In genomic region chr19:54415208-54415900, GRCh38 we compare ENCODE assay signal across 8 cellular contexts. TPM values are rescaled to one million over a fixed set of nuclear protein-coding genes. Genes with fewer than 3 reads are reported as not detected.
DNase-seq lines count a peak whose midpoint lies in the region; ATAC-seq lines count a peak whose summit lies in the region.
"Had no signal": no experiment of that assay in that cellular context is flagged by ENCODE, and none has a peak within 500 bp of the region (broad histone marks: within the 10 kb centered on the region; RNA-seq: fewer than 3 reads in every experiment).

Gene TTYH1 (plus strand): TSS chr19:54415464. CDS start chr19:54415553, 89 bp downstream.

- peaks cover 18% of the 10 kb centered on the region for H3K4me1 ChIP-seq in HUES64 (ENCODE audit: insufficient read depth, low read length)
- H3K4me1 ChIP-seq: SJSA1 had no signal

- H3K27me3 ChIP-seq in HUES64 (ENCODE audit: insufficient read depth, low read length), result peaks cover 32% of the 10 kb centered on the region

- 3% methylated on average over 58 of the region's 68 CpGs for WGBS in HUES64

- peaks cover 12 to 34% (median 32%) of the 10 kb centered on the region in 3 donors for H3K27me3 Mint-ChIP-seq in immature natural killer cell (ENCODE audit: low read depth in 3 of 3)

- no peaks in the 10 kb centered on the region for H3K9me3 Mint-ChIP-seq in immature natural killer cell

- no peak within 1 kb of the TSS for H3K27ac ChIP-seq in HUES64 (ENCODE audit: low read depth, low read length)
- H3K27ac ChIP-seq: SJSA1 had no signal

- peaks cover 0 to 6% (median 3%) of the 10 kb centered on the region in 3 donors for H3K36me3 Mint-ChIP-seq in immature natural killer cell

- H3K36me3 ChIP-seq in HUES64 (ENCODE audit: insufficient read depth, low read length), result no peaks in the 10 kb centered on the region
- H3K36me3 ChIP-seq: SJSA1 had no signal

- peaks cover 5% of the 10 kb centered on the region for H3K9me3 ChIP-seq in HUES64 (ENCODE audit: insufficient read depth, low read depth, low read length)
- H3K9me3 ChIP-seq: SJSA1 had no signal

- H3K4me3 Mint-ChIP-seq in immature natural killer cell, result peak within 1 kb of the TSS in 2 of 5 donors; percentile 31 to 38

- peak within 1 kb of the TSS; percentile 69 for H3K4me3 ChIP-seq in HUES64 (ENCODE audit: low read length)
- H3K4me3 ChIP-seq: SJSA1 had no signal

- peak; percentile 56 for DNase-seq in activated naive CD4-positive, alpha-beta T cell treated with anti-CD3 and anti-CD28 coated beads, Interleukin-2, amount 50 U/mL, for 16 hours
- peak; percentile 16 to 33 (median 23) for DNase-seq in immature natural killer cell
- peak; percentile 75 for DNase-seq in stimulated activated naive CD8-positive, alpha-beta T cell treated with anti-CD3 and anti-CD28 coated beads, Interleukin-15, Interleukin-2, amounts not matched to agents 100 U/mL and 50 U/mL, for 24 hours
- no peak for DNase-seq in NCI-H524 treated with DMSO at 0.1 percent for 48 hours (lab: John Stamatoyannopoulos, UW)

- ATAC-seq in stimulated activated naive CD8-positive, alpha-beta T cell treated with anti-CD3 and anti-CD28 coated beads, Interleukin-15, Interleukin-2, amounts not matched to agents 100 U/mL and 50 U/mL, for 24 hours, result no peak
- no peak for ATAC-seq in HG02759 (IDR thresholded peaks at IDR 0.05; ENCODE audit: unreplicated experiment)
- ATAC-seq in HG03097 (IDR thresholded peaks at IDR 0.05; ENCODE audit: low FRiP score, unreplicated experiment), result no peak

- peaks cover 18 to 25% of the 10 kb centered on the region in 2 donors for H3K4me1 Mint-ChIP-seq in immature natural killer cell

- peak within 1 kb of the TSS; percentile 57 for H3K9ac ChIP-seq in HUES64 (ENCODE audit: low read depth, low read length)

- H3K27ac Mint-ChIP-seq in immature natural killer cell, result peak within 1 kb of the TSS in 1 of 6 donors; percentile 29

RNA-seq across cellular contexts. Expression of gene TTYH1, which starts in this region (rescaled TPM):
- polyA plus RNA-seq in HUES64 (2013, experiment 1 of 2), result 33.4 TPM
- polyA plus RNA-seq in HUES64 (2013, experiment 2 of 2), result 48.4 TPM
- polyA plus RNA-seq in immature natural killer cell, result 1 to 10 TPM in 1 of 3 donors, under 1 TPM in 1, not detected in 1; 0.48 to 1.5 TPM
